Comparison of ENCODE assay signal across 1 cellular context in genomic region chr16:83882118-83882879, GRCh38.
TF ChIP-seq lines count a peak whose summit lies in the region.

No MANE protein-coding gene starts in this region.

TF ChIP-seq in HEK293, 187 proteins besides CTCF, POLR2A, EP300 and RAD21:
- TF ChIP-seq SALL2 (tag by site-specific recombination; IDR thresholded peaks at IDR 0.05; ENCODE audit: borderline replicate concordance) (no peak), PRDM1 (tag by site-specific recombination; IDR thresholded peaks at IDR 0.05) (peak; percentile 57), ZNF335 (tag by site-specific recombination; conservative IDR thresholded peaks at IDR 0.05) (peak; percentile 69), ZNF341 (tag by site-specific recombination; IDR thresholded peaks at IDR 0.05; ENCODE audit: low read depth) (peak; percentile 53), ZNF274 (IDR thresholded peaks at IDR 0.05; ENCODE audit: low read length) (no peak), ZNF274 (tag by site-specific recombination; IDR thresholded peaks at IDR 0.05; ENCODE audit: borderline replicate concordance) (no peak)
